13 cellular contexts compared by ENCODE assay signal in the genomic region with DNA sequence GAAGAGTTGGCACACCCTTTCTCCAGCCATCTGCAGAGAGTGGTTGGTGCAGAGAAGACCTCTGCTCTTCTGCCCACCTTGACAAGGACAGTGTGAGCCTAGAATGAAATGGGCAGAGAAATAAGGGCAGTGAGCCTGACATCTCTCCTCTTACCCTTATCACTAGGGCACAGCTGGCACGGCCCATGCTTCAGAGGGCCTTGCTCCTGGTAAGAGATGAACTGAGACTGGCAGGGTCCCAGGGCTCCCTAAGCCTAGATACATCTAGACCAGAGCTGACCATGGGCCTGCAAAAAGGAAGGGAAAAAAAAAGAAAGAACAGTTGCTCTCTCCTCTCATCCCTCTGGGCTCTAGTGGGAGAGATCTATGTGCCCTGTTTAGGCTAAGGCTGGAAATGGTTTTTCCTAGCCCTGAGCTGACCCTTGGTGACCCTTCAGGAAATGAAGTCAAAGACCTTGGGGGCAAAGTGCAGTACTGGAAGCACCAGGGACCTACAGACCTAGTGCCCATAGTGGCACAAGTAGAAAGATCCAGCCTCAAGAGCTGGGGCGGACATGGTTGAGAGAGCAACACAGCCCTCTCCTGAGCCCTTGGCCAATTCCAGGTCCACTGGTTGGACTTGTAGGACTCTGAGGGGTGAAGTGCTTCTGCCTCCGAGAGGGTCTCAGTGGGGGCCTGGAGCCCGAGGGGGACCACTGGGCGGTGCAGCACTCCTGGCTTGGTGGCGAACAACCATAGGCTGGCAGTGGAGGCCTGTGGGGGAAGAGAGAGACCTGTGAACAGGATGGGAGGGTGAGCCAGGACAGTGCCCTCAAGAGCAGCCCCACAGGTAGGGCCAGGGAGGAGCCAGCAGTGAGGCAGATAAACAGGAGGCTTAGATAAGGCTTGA. TPM values are rescaled to one million over a fixed set of nuclear protein-coding genes. Genes with fewer than 3 reads are reported as not detected.
DNase-seq lines count a peak whose midpoint lies in the region; ATAC-seq, FAIRE-seq and TF ChIP-seq lines count a peak whose summit lies in the region.
"Had no signal": no experiment of that assay in that cellular context is flagged by ENCODE, and none has a peak within 500 bp of the region (broad histone marks: within the 10 kb centered on the region; RNA-seq: fewer than 3 reads in every experiment).

No MANE protein-coding gene starts in this region.

- DNase-seq in HepG2 (ENCODE audit: low spot score) = no peak
- DNase-seq in activated T-helper 2 cell treated with anti-CD3 and anti-CD28 coated beads, Interferon-gamma antibody, Interleukin-2, Interleukin-4, amounts not matched to agents 10 μg/mL and 5 μg/mL and 100 μg/mL, durations not matched to agents 14 hours and 24 hours and 36 hours (ENCODE audit: low spot score) = no peak
- no peak for DNase-seq in lower lobe of right lung
- DNase-seq in upper lobe of right lung = no peak
- DNase-seq in hypothalamus (lab: John Stamatoyannopoulos, UW) = no peak
- no peak for DNase-seq in ovary
- no peak for DNase-seq in COR-L47 (lab: John Stamatoyannopoulos, UW)

- H3K9me3 Mint-ChIP-seq in activated T-helper 2 cell treated with anti-CD3 and anti-CD28 coated beads, Interferon-gamma antibody, Interleukin-2, Interleukin-4, amounts not matched to agents 10 μg/mL and 5 μg/mL and 100 μg/mL, durations not matched to agents 14 hours and 24 hours and 36 hours = no peaks in the 10 kb centered on the region

- H3K36me3 Mint-ChIP-seq in activated T-helper 2 cell treated with anti-CD3 and anti-CD28 coated beads, Interferon-gamma antibody, Interleukin-2, Interleukin-4, amounts not matched to agents 10 μg/mL and 5 μg/mL and 100 μg/mL, durations not matched to agents 14 hours and 24 hours and 36 hours (ENCODE audit: low read depth) = peaks cover 61% of the 10 kb centered on the region

- no peaks in the 10 kb centered on the region for H3K27me3 Mint-ChIP-seq in activated T-helper 2 cell treated with anti-CD3 and anti-CD28 coated beads, Interferon-gamma antibody, Interleukin-2, Interleukin-4, amounts not matched to agents 10 μg/mL and 5 μg/mL and 100 μg/mL, durations not matched to agents 14 hours and 24 hours and 36 hours (ENCODE audit: low read depth)

- WGBS in liver = 91% methylated on average over 6 of the region's 6 CpGs
- 98% methylated on average over 6 of the region's 6 CpGs for WGBS in HepG2 (ENCODE audit: low lambda C conversion rate)
- 82 to 86% (median 84%) methylated on average over 6 of the region's 6 CpGs for WGBS in ovary, 3 donors

- H3K4me1 ChIP-seq in liver (ENCODE audit: control insufficient read depth in 4 of 4, insufficient read depth in 4 of 4, low read length in 3 of 4) = peaks cover 3 to 17% (median 11%) of the 10 kb centered on the region in 4 donors
- H3K4me1 ChIP-seq in HepG2 (ENCODE audit: insufficient read depth, low read length) = peaks cover 60% of the 10 kb centered on the region
- H3K4me1 ChIP-seq in lower lobe of right lung = peaks cover 56% of the 10 kb centered on the region
- peaks cover 34% of the 10 kb centered on the region for H3K4me1 ChIP-seq in upper lobe of right lung
- no peaks in the 10 kb centered on the region for H3K4me1 ChIP-seq in ovary (ENCODE audit: insufficient read depth)
- H3K4me1 ChIP-seq: BE2C, pancreas had no signal

- TF ChIP-seq RAD21 in liver (IDR thresholded peaks at IDR 0.05) = peak in 1 of 2 donors; percentile 15
- TF ChIP-seq RAD21 in HepG2 (CRISPR knock-in tag; IDR thresholded peaks at IDR 0.05) = no peak

- H3K4me3 ChIP-seq in liver (ENCODE audit: low read depth in 1 of 3, low read length in 3 of 3) (no peak overlapping the region), HepG2 (replicated peaks in 1 of 3; ENCODE audit: insufficient read depth in 1 of 3, low read depth in 2 of 3, low read length in 3 of 3) (no peak overlapping the region), lower lobe of right lung (no peak overlapping the region), upper lobe of right lung (no peak overlapping the region), ovary (no peak overlapping the region)
- H3K4me3 ChIP-seq: K562, pancreas, SJSA1 had no signal

- TF ChIP-seq CTCF in liver (IDR thresholded peaks at IDR 0.05; ENCODE audit: low read depth, low read length, missing input control) = no peak
- TF ChIP-seq CTCF in HepG2 (CRISPR knock-in tag; IDR thresholded peaks at IDR 0.05) = no peak
- no peak for TF ChIP-seq CTCF in lower lobe of right lung (IDR thresholded peaks at IDR 0.05)
- no peak for TF ChIP-seq CTCF in upper lobe of right lung (IDR thresholded peaks at IDR 0.05)
- TF ChIP-seq CTCF in ovary (IDR thresholded peaks at IDR 0.05) = no peak

- peaks cover 10% of the 10 kb centered on the region for H3K4me1 Mint-ChIP-seq in activated T-helper 2 cell treated with anti-CD3 and anti-CD28 coated beads, Interferon-gamma antibody, Interleukin-2, Interleukin-4, amounts not matched to agents 10 μg/mL and 5 μg/mL and 100 μg/mL, durations not matched to agents 14 hours and 24 hours and 36 hours (ENCODE audit: low read depth)

- H3K27ac ChIP-seq in liver (ENCODE audit: low read depth in 1 of 2, low read length in 2 of 2) = no peak overlapping the region
- no peak overlapping the region for H3K27ac ChIP-seq in HepG2 (ENCODE audit: extremely low read length, insufficient read depth, low read length)
- H3K27ac ChIP-seq in lower lobe of right lung = peak overlapping the region; percentile 7
- peak overlapping the region; percentile 30 for H3K27ac ChIP-seq in upper lobe of right lung
- H3K27ac ChIP-seq in ovary = no peak overlapping the region
- H3K27ac ChIP-seq: foreskin keratinocyte, pancreas, SJSA1 had no signal

- no peak for FAIRE-seq in HepG2 (lab: Jason Lieb, UNC)
- FAIRE-seq: pancreas had no signal

- CTCF ChIA-PET in HepG2 (lab: Yijun Ruan, JAX; ENCODE audit: low intra/inter-chr PET ratio, low total read pairs) = interaction anchor here (1.1 to 2.4 kb wide), 2 partner anchors 62 to 133 kb away, joined by 4 to 31 read pairs; partner anchors contain the start of gene FMNL3

- H3K27me3 ChIP-seq in liver (ENCODE audit: control insufficient read depth in 4 of 4, insufficient read depth in 4 of 4, low read length in 3 of 4) = no peaks in the 10 kb centered on the region
- no peaks in the 10 kb centered on the region; a peak in 1 of 5 replicates for H3K27me3 ChIP-seq in HepG2 (ENCODE audit: control insufficient read depth in 1 of 2, insufficient read depth in 2 of 2, low read length in 2 of 2)
- H3K27me3 ChIP-seq in lower lobe of right lung (ENCODE audit: low read depth) = no peaks in the 10 kb centered on the region
- no peaks in the 10 kb centered on the region for H3K27me3 ChIP-seq in upper lobe of right lung
- no peaks in the 10 kb centered on the region for H3K27me3 ChIP-seq in ovary
- H3K27me3 ChIP-seq: BE2C, foreskin keratinocyte, pancreas, SJSA1 had no signal

- intact Hi-C loops in HepG2 (cut with micrococcal nuclease; ENCODE audit: unreplicated experiment) (loop anchor here (2.0 kb wide), 1 partner anchor 133 kb away; no protein-coding TSS in a partner anchor), lower lobe of right lung (cut with DNase I) (no loop called here), upper lobe of right lung (cut with DNase I) (loop anchor here (2.0 kb wide), 1 partner anchor 61 kb away; the partner anchor contains the start of gene FMNL3), ovary (cut with DNase I) (loop anchor here in 3 of 4 donors (2.0 kb wide), 1 partner anchor 61 kb away; the partner anchor contains the start of gene FMNL3 (in 3 of the 3))
- intact Hi-C loops in activated T-helper 2 cell treated with anti-CD3 and anti-CD28 coated beads, Interferon-gamma antibody, Interleukin-2, Interleukin-4, amounts not matched to agents 10 μg/mL and 5 μg/mL and 100 μg/mL, durations not matched to agents 14 hours and 24 hours and 36 hours (cut with micrococcal nuclease) = no loop called here

- ATAC-seq in HepG2 (no peak), lower lobe of right lung (no peak), upper lobe of right lung (no peak)

- TF ChIP-seq EP300 in HepG2 (IDR thresholded peaks at IDR 0.05; ENCODE audit: low read depth in 2 of 2, low read length in 2 of 2) (no peak), HepG2 (CRISPR knock-in tag; IDR thresholded peaks at IDR 0.05; ENCODE audit: borderline replicate concordance) (no peak), ovary (IDR thresholded peaks at IDR 0.05) (no peak)

- no peak overlapping the region for H2AFZ ChIP-seq in HepG2 (ENCODE audit: low read length)

- BruUV-seq in HepG2 (replicated peaks; lab: Mats Ljungman, UMichigan) = no TSS peak

- H3K9me3 ChIP-seq in liver (ENCODE audit: control insufficient read depth in 4 of 4, low read length in 3 of 4) (no peaks in the 10 kb centered on the region), HepG2 (ENCODE audit: low read length) (no peaks in the 10 kb centered on the region), lower lobe of right lung (no peaks in the 10 kb centered on the region), upper lobe of right lung (no peaks in the 10 kb centered on the region), ovary (no peaks in the 10 kb centered on the region)
- H3K9me3 ChIP-seq: BE2C, pancreas, SJSA1 had no signal

- TF ChIP-seq POLR2A in HepG2 (IDR thresholded peaks at IDR 0.05; ENCODE audit: insufficient read depth in 1 of 2, low read depth in 2 of 2, low read length in 2 of 2) (no peak), ovary (IDR thresholded peaks at IDR 0.05) (no peak)

- in situ Hi-C loops in HepG2 (cut with HindIII; ENCODE audit: extremely low pct_ligation_motif_present, low pct_unique_long_range_greater_than_20kb) = no loop called here

- H4K20me1 ChIP-seq in HepG2 (ENCODE audit: insufficient read depth, low read length) = no peaks in the 10 kb centered on the region

- H3K36me3 ChIP-seq in liver (ENCODE audit: control insufficient read depth in 4 of 4, insufficient read depth in 3 of 4, low read depth in 1 of 4, low read length in 3 of 4) (peaks cover 0 to 12% (median 3%) of the 10 kb centered on the region in 4 donors), HepG2 (replicated peaks in 1 of 2; ENCODE audit: control insufficient read depth in 1 of 2, insufficient read depth in 2 of 2, low read length in 2 of 2) (peaks cover 0 to 1% of the 10 kb centered on the region in 2 experiments; a peak in 2 of 5 replicates), lower lobe of right lung (peaks cover 87% of the 10 kb centered on the region), upper lobe of right lung (peaks cover 73% of the 10 kb centered on the region), ovary (no peaks in the 10 kb centered on the region)
- H3K36me3 ChIP-seq: BE2C had no signal

- no peaks in the 10 kb centered on the region for H3K79me2 ChIP-seq in HepG2 (ENCODE audit: insufficient read depth, low read length)

- H3K4me2 ChIP-seq in HepG2 (ENCODE audit: low read depth, low read length) = no peak overlapping the region

- POLR2A ChIA-PET in HepG2 (lab: Yijun Ruan, JAX) = no interaction called here

- peak overlapping the region; percentile 26 for H3K27ac Mint-ChIP-seq in activated T-helper 2 cell treated with anti-CD3 and anti-CD28 coated beads, Interferon-gamma antibody, Interleukin-2, Interleukin-4, amounts not matched to agents 10 μg/mL and 5 μg/mL and 100 μg/mL, durations not matched to agents 14 hours and 24 hours and 36 hours

- no peak overlapping the region for H3K4me3 Mint-ChIP-seq in activated T-helper 2 cell treated with anti-CD3 and anti-CD28 coated beads, Interferon-gamma antibody, Interleukin-2, Interleukin-4, amounts not matched to agents 10 μg/mL and 5 μg/mL and 100 μg/mL, durations not matched to agents 14 hours and 24 hours and 36 hours (ENCODE audit: low read depth)

- H3K9ac ChIP-seq in liver (ENCODE audit: low read depth in 1 of 2, low read length in 2 of 2) = no peak overlapping the region
- H3K9ac ChIP-seq in HepG2 (ENCODE audit: insufficient read depth, low read depth, low read length) = no peak overlapping the region

RNA-seq across cellular contexts. Expression of gene PRPF40B, which starts 22.0 kb away (rescaled TPM):
- 1 to 10 TPM; 2.4 to 4.8 TPM for total RNA-seq in liver
- 1 to 10 TPM; 3.4 to 4.3 TPM for polyA plus RNA-seq in liver
- 2.6 and 5.0 TPM in 2 replicates for total RNA-seq in HepG2 (2016; rRNA removed; fragmentation: Illumina TruSeq; extraction: Trizol)
- total RNA-seq in HepG2 (2016; cell fraction: cytosol; rRNA removed; fragmentation: Illumina TruSeq; extraction: Trizol; ENCODE audit: low read depth) = 2.2 and 2.3 TPM in 2 replicates
- total RNA-seq in HepG2 (2016; cell fraction: insoluble cytoplasmic fraction; rRNA removed; fragmentation: Illumina TruSeq; extraction: Trizol) = 1.9 and 5.0 TPM in 2 replicates
- total RNA-seq in HepG2 (2016; cell fraction: membrane; rRNA removed; fragmentation: Illumina TruSeq; extraction: Trizol) = 2.7 and 2.9 TPM in 2 replicates
- total RNA-seq in HepG2 (2016; cell fraction: nucleus; rRNA removed; fragmentation: Illumina TruSeq; extraction: Trizol) = 8.8 and 9.0 TPM in 2 replicates
- 7.8 and 9.5 TPM in 2 replicates for polyA plus RNA-seq in HepG2 (2011; rRNA removed)
- 3.0 and 3.2 TPM in 2 replicates for polyA plus RNA-seq in HepG2 (2011; cell fraction: cytosol; rRNA removed)
- polyA plus RNA-seq in HepG2 (2011; cell fraction: nucleus; rRNA removed) = 63.5 and 64.1 TPM in 2 replicates
- polyA plus RNA-seq in HepG2 (2012) = 4.6 and 6.6 TPM in 2 replicates
- 0.79 and 1.2 TPM in 2 replicates for polyA plus RNA-seq in HepG2 (2016; cell fraction: cytosol; fragmentation: Illumina TruSeq; extraction: Trizol; ENCODE audit: low read depth)
- 2.1 and 3.5 TPM in 2 replicates for polyA plus RNA-seq in HepG2 (2016; cell fraction: insoluble cytoplasmic fraction; fragmentation: Illumina TruSeq; extraction: Trizol; ENCODE audit: low read depth)
- polyA plus RNA-seq in HepG2 (2016; cell fraction: membrane; fragmentation: Illumina TruSeq; extraction: Trizol; ENCODE audit: low read depth) = 1.5 and 1.6 TPM in 2 replicates
- polyA plus RNA-seq in HepG2 (2016; cell fraction: nucleus; fragmentation: Illumina TruSeq; extraction: Trizol; ENCODE audit: insufficient read depth, low read depth) = 20.9 and 21.1 TPM in 2 replicates
- polyA minus RNA-seq in HepG2 (2011; rRNA and poly(A)+ RNA removed; ENCODE audit: low replicate concordance) = 10.3 and 11.0 TPM in 2 replicates
- 1.3 and 2.6 TPM in 2 replicates for polyA minus RNA-seq in HepG2 (2011; cell fraction: cytosol; rRNA and poly(A)+ RNA removed)
- polyA minus RNA-seq in HepG2 (2011; cell fraction: nucleus; rRNA and poly(A)+ RNA removed) = 17.3 and 22.3 TPM in 2 replicates
- total RNA-seq in activated T-helper 2 cell treated with anti-CD3 and anti-CD28 coated beads, Interferon-gamma antibody, Interleukin-2, Interleukin-4, amounts not matched to agents 10 μg/mL and 5 μg/mL and 100 μg/mL, durations not matched to agents 14 hours and 24 hours and 36 hours = 10.1 and 13.3 TPM in 2 replicates
- 19.3 TPM for total RNA-seq in lower lobe of right lung
- total RNA-seq in upper lobe of right lung = 19.9 TPM
- 10 to 100 TPM; 29.8 to 72.6 (median 43.3) TPM for total RNA-seq in ovary
- 10 to 100 TPM; 13.4 to 31.4 TPM for polyA plus RNA-seq in ovary

RNA-seq across cellular contexts. Expression of gene FAM186B, which starts 40.0 kb away (rescaled TPM):
- total RNA-seq in liver (under 1 TPM; 0.19 to 0.84 TPM), HepG2 (2016; rRNA removed; fragmentation: Illumina TruSeq; extraction: Trizol) (0.17 and 0.20 TPM in 2 replicates), lower lobe of right lung (0.65 TPM), upper lobe of right lung (0.75 TPM), ovary (1 to 10 TPM in 2 of 7 donors, under 1 TPM in 5; 0.11 to 1.5 (median 0.84) TPM)
- polyA plus RNA-seq in liver (under 1 TPM; 0.33 to 0.51 TPM), HepG2 (2011; rRNA removed) (0.05 and 0.07 TPM in 2 replicates), ovary (under 1 TPM; 0.38 to 0.46 TPM)
- total RNA-seq in HepG2 (2016; cell fraction: cytosol; rRNA removed; fragmentation: Illumina TruSeq; extraction: Trizol; ENCODE audit: low read depth) = not detected in 2 replicates
- 0.21 and 0.30 TPM in 2 replicates for total RNA-seq in HepG2 (2016; cell fraction: insoluble cytoplasmic fraction; rRNA removed; fragmentation: Illumina TruSeq; extraction: Trizol)
- 0.14 and 0.15 TPM in 2 replicates for total RNA-seq in HepG2 (2016; cell fraction: membrane; rRNA removed; fragmentation: Illumina TruSeq; extraction: Trizol)
- 0.16 TPM in 1 of 2 replicates, not detected in the other for total RNA-seq in HepG2 (2016; cell fraction: nucleus; rRNA removed; fragmentation: Illumina TruSeq; extraction: Trizol)
- polyA plus RNA-seq in HepG2 (2011; cell fraction: cytosol; rRNA removed) = 0.03 and 0.12 TPM in 2 replicates
- polyA plus RNA-seq in HepG2 (2011; cell fraction: nucleus; rRNA removed) = 0.07 and 0.08 TPM in 2 replicates
- 0.19 and 0.44 TPM in 2 replicates for polyA plus RNA-seq in HepG2 (2012)
- not detected in 2 replicates for polyA plus RNA-seq in HepG2 (2016; cell fraction: cytosol; fragmentation: Illumina TruSeq; extraction: Trizol; ENCODE audit: low read depth)
- polyA plus RNA-seq in HepG2 (2016; cell fraction: insoluble cytoplasmic fraction; fragmentation: Illumina TruSeq; extraction: Trizol; ENCODE audit: low read depth) = 0.20 and 0.25 TPM in 2 replicates
- polyA plus RNA-seq in HepG2 (2016; cell fraction: membrane; fragmentation: Illumina TruSeq; extraction: Trizol; ENCODE audit: low read depth) = 0.14 and 0.23 TPM in 2 replicates
- polyA plus RNA-seq in HepG2 (2016; cell fraction: nucleus; fragmentation: Illumina TruSeq; extraction: Trizol; ENCODE audit: insufficient read depth, low read depth) = not detected in 2 replicates
- polyA minus RNA-seq in HepG2 (2011; rRNA and poly(A)+ RNA removed; ENCODE audit: low replicate concordance) = 0.22 TPM in 1 of 2 replicates, not detected in the other
- not detected in 2 replicates for polyA minus RNA-seq in HepG2 (2011; cell fraction: cytosol; rRNA and poly(A)+ RNA removed)
- polyA minus RNA-seq in HepG2 (2011; cell fraction: nucleus; rRNA and poly(A)+ RNA removed) = 0.25 TPM in 1 of 2 replicates, not detected in the other
- total RNA-seq in activated T-helper 2 cell treated with anti-CD3 and anti-CD28 coated beads, Interferon-gamma antibody, Interleukin-2, Interleukin-4, amounts not matched to agents 10 μg/mL and 5 μg/mL and 100 μg/mL, durations not matched to agents 14 hours and 24 hours and 36 hours = 0.30 and 0.37 TPM in 2 replicates

Comparison
In these comparisons a context has a peak if more than half of its experiments do, and no peak if none do; other contexts are left out.
1. H3K27ac ChIP-seq: peak in lower lobe of right lung (single experiment) and upper lobe of right lung (single experiment); none in liver (0 of 2), HepG2 (single experiment) and ovary (0 of 2).
2. intact Hi-C loops: an anchor here in HepG2 (2.0 kb wide), upper lobe of right lung (2.0 kb wide) and ovary (2.0 kb wide); none called in activated T-helper 2 cell treated with anti-CD3 and anti-CD28 coated beads, Interferon-gamma antibody, Interleukin-2, Interleukin-4, amounts not matched to agents 10 μg/mL and 5 μg/mL and 100 μg/mL, durations not matched to agents 14 hours and 24 hours and 36 hours and lower lobe of right lung.